In the genomic region with DNA sequence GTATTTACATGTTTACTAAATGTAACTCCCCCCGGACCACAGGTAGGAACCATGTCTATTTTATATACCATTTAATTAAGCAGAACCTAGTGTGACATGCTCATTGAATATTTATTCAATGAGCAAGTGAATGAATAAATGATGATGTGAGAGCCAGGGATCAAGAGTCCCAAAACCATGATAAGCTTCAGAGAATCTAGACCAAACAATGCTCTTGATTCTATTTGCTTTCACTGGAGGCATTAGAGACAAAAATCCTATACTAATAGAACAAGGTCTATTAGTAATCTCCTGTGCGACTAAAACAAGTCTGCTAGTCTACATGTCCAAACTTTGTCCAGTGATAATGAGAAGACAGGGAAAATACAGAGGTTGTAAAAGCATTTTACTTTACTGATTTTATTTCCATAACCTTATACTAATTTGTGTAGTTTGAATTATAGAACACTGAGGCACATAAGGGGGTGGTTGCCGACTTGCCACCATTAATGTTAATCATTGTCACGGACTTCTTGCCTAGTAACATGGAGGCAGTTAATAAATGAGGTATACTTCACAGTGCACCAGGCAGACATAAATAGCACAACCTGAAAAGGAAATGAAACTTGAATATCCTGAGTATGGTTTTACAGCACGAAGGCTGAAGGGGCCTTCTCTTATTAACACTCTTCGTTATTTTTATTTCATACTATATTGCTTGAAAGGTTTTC, we compare ENCODE assay signal across 14 cellular contexts.
DNase-seq lines count a peak whose midpoint lies in the region; ATAC-seq and TF ChIP-seq lines count a peak whose summit lies in the region.
"Had no signal": no experiment of that assay in that cellular context is flagged by ENCODE, and none has a peak within 500 bp of the region (broad histone marks: within the 10 kb centered on the region; RNA-seq: fewer than 3 reads in every experiment).

No MANE protein-coding gene starts in this region.

- H3K27ac ChIP-seq in hepatocyte, result peak overlapping the region; percentile 31
- H3K27ac ChIP-seq: epithelial cell of prostate, stomach had no signal

- H3K79me2 ChIP-seq in hepatocyte, result no peaks in the 10 kb centered on the region

- H3K9me3 Mint-ChIP-seq in type B pancreatic cell, result no peaks in the 10 kb centered on the region
- H3K9me3 Mint-ChIP-seq: CD8-positive, alpha-beta T cell had no signal

- no peak overlapping the region for H2AFZ ChIP-seq in hepatocyte

- H3K4me3 Mint-ChIP-seq in type B pancreatic cell, result no peak overlapping the region
- H3K4me3 Mint-ChIP-seq: CD8-positive, alpha-beta T cell had no signal

- ATAC-seq in GM18873 (IDR thresholded peaks at IDR 0.05; ENCODE audit: low FRiP score, unreplicated experiment) (peak; percentile 65), GM21576 (IDR thresholded peaks at IDR 0.05; ENCODE audit: unreplicated experiment) (peak; percentile 74), HG03108 (IDR thresholded peaks at IDR 0.05; ENCODE audit: unreplicated experiment) (peak; percentile 61)
- ATAC-seq: CD8-positive, alpha-beta T cell; K562 had no signal

- H3K36me3 Mint-ChIP-seq in type B pancreatic cell, result no peaks in the 10 kb centered on the region
- H3K36me3 Mint-ChIP-seq: CD8-positive, alpha-beta T cell had no signal

- no peaks in the 10 kb centered on the region for H4K20me1 ChIP-seq in hepatocyte (ENCODE audit: insufficient read depth, poor library complexity, severe bottlenecking)

- no peak overlapping the region for H3K4me3 ChIP-seq in hepatocyte
- H3K4me3 ChIP-seq: K562, stomach had no signal

- no peaks in the 10 kb centered on the region for H3K9me2 ChIP-seq in hepatocyte (replicated peaks; ENCODE audit: insufficient read depth)

- H3K27me3 Mint-ChIP-seq in type B pancreatic cell, result peaks cover 15% of the 10 kb centered on the region

- TF ChIP-seq CTCF in hepatocyte (IDR thresholded peaks at IDR 0.05; ENCODE audit: poor library complexity) (no peak), type B pancreatic cell (conservative IDR thresholded peaks at IDR 0.05) (no peak)

- H3K27me3 ChIP-seq in hepatocyte, result no peaks in the 10 kb centered on the region
- H3K27me3 ChIP-seq: stomach had no signal

- DNase-seq in hepatocyte (ENCODE audit: low spot score) (no peak), type B pancreatic cell (ENCODE audit: extremely low spot score, unreplicated experiment) (no peak), DMS53 treated with DMSO at 0.1 percent for 48 hours (lab: John Stamatoyannopoulos, UW; ENCODE audit: unreplicated experiment) (no peak), NCI-H187 (lab: John Stamatoyannopoulos, UW) (no peak), COLO829 (ENCODE audit: low spot score) (no peak)
- DNase-seq: CD8-positive, alpha-beta T cell; NCI-H82; stomach; T-helper 2 cell had no signal

- no peak overlapping the region for H3K27ac Mint-ChIP-seq in type B pancreatic cell
- H3K27ac Mint-ChIP-seq: CD8-positive, alpha-beta T cell had no signal

- no peaks in the 10 kb centered on the region for H3K36me3 ChIP-seq in hepatocyte (replicated peaks; ENCODE audit: insufficient read depth, low read depth)
- H3K36me3 ChIP-seq: stomach had no signal

- WGBS in hepatocyte (ENCODE audit: low lambda C conversion rate, missing lambda C conversion rate), result 77% methylated on average over 6 of the region's 6 CpGs

- no peak overlapping the region for H3K4me2 ChIP-seq in hepatocyte

- peaks cover 3% of the 10 kb centered on the region for H3K4me1 ChIP-seq in hepatocyte (ENCODE audit: insufficient read depth)
- H3K4me1 ChIP-seq: stomach had no signal

- no peaks in the 10 kb centered on the region for H3K4me1 Mint-ChIP-seq in type B pancreatic cell (ENCODE audit: unreplicated experiment)

- no peaks in the 10 kb centered on the region for H3K9me3 ChIP-seq in hepatocyte (ENCODE audit: low read depth)
- H3K9me3 ChIP-seq: stomach had no signal
